18 cellular contexts compared by ENCODE assay signal in genomic region chr2:225100269-225100668, GRCh38. TPM values are rescaled to one million over a fixed set of nuclear protein-coding genes. Genes with fewer than 3 reads are reported as not detected.
DNase-seq lines count a peak whose midpoint lies in the region; ATAC-seq and TF ChIP-seq lines count a peak whose summit lies in the region.
"Had no signal": no experiment of that assay in that cellular context is flagged by ENCODE, and none has a peak within 500 bp of the region (broad histone marks: within the 10 kb centered on the region; RNA-seq: fewer than 3 reads in every experiment).

No MANE protein-coding gene starts in this region.

- intact Hi-C loops in left lung (cut with DNase I): no loop called here

- H3K9ac ChIP-seq in HUES64 (ENCODE audit: low read depth, low read length): no peak overlapping the region

- ATAC-seq in left lung (peak; percentile 80), HG03460 (IDR thresholded peaks at IDR 0.05; ENCODE audit: unreplicated experiment) (no peak)
- ATAC-seq: activated naive CD4-positive, alpha-beta T cell treated with anti-CD3 and anti-CD28 coated beads, Interleukin-2, amount 50 U/mL, for 72 hours; left ventricle myocardium superior; right cardiac atrium; T-helper 17 cell had no signal

- H3K27me3 ChIP-seq in AG04450 (ENCODE audit: control insufficient read depth, insufficient read depth, low read length): no peaks in the 10 kb centered on the region
- H3K27me3 ChIP-seq in HUES64 (ENCODE audit: insufficient read depth, low read length): no peaks in the 10 kb centered on the region
- no peaks in the 10 kb centered on the region for H3K27me3 ChIP-seq in brain microvascular endothelial cell (replicated peaks)
- H3K27me3 ChIP-seq in left lung: no peaks in the 10 kb centered on the region
- H3K27me3 ChIP-seq: Peyer's patch, thyroid gland had no signal

- H3K27ac ChIP-seq in AG04450 (ENCODE audit: low read depth, low read length) (peak overlapping the region; percentile 96), HUES64 (ENCODE audit: low read depth, low read length) (peak overlapping the region; percentile 13; the same call in 1 of the 2 replicates), brain microvascular endothelial cell (peak overlapping the region; percentile 98), left lung (no peak overlapping the region)
- H3K27ac ChIP-seq: Peyer's patch, thyroid gland had no signal

- no peak for DNase-seq in AG04450 (ENCODE audit: low read depth, low spot score)
- peak; percentile 57 for DNase-seq in brain microvascular endothelial cell
- no peak for DNase-seq in left lung
- DNase-seq in DMS79 (lab: John Stamatoyannopoulos, UW): no peak
- DNase-seq in NCI-H2029 treated with DMSO at 0.1 percent for 48 hours (lab: John Stamatoyannopoulos, UW): no peak
- no peak for DNase-seq in activated naive CD4-positive, alpha-beta T cell treated with Interleukin-2 at 50 U/mL for 16 hours
- DNase-seq: activated CD4-positive, alpha-beta T cell treated with anti-CD3 and anti-CD28 coated beads for 36 hours; left ventricle myocardium superior; NCI-H1694; NCI-H526; Peyer's patch; right cardiac atrium; stimulated activated CD8-positive, alpha-beta memory T cell treated with anti-CD3 and anti-CD28 coated beads, Interleukin-4, amount 100 ng/mL, for 48 hours; T-helper 17 cell; thyroid gland had no signal

- H3K36me3 ChIP-seq in HUES64 (ENCODE audit: insufficient read depth, low read length): no peaks in the 10 kb centered on the region
- no peaks in the 10 kb centered on the region for H3K36me3 ChIP-seq in brain microvascular endothelial cell (replicated peaks)
- H3K36me3 ChIP-seq in left lung: no peaks in the 10 kb centered on the region
- H3K36me3 ChIP-seq: Peyer's patch, thyroid gland had no signal

- CTCF ChIA-PET in AG04450 (lab: Charles Lee): interaction anchor here (0.6 to 1.6 kb wide), 2 partner anchors 22 to 96 kb away, joined by 3 to 4 read pairs; no protein-coding TSS in a partner anchor

- 94% methylated on average over 1 of the region's 1 CpG for WGBS in HUES64

- H3K4me1 ChIP-seq in HUES64 (ENCODE audit: insufficient read depth, low read length) (peaks cover 19% of the 10 kb centered on the region), left lung (no peaks in the 10 kb centered on the region)
- H3K4me1 ChIP-seq: Peyer's patch, thyroid gland had no signal

- in situ Hi-C loops in brain microvascular endothelial cell (cut with HindIII; ENCODE audit: low pct_ligation_motif_present, low sequenced_read_pairs): no loop called here

- POLR2A ChIA-PET in AG04450 (lab: Yijun Ruan, JAX): interaction anchor here (0.8 kb wide), 1 partner anchor 9 kb away, joined by 3 read pairs; no protein-coding TSS in a partner anchor

- TF ChIP-seq CTCF in AG04450 (IDR thresholded peaks at IDR 0.05; ENCODE audit: low read depth, low read length): no peak
- no peak for TF ChIP-seq CTCF in brain microvascular endothelial cell (IDR thresholded peaks at IDR 0.05; ENCODE audit: low read depth, low read length, missing control alignments)
- TF ChIP-seq CTCF in left lung (IDR thresholded peaks at IDR 0.05): no peak

- no peaks in the 10 kb centered on the region for H3K9me3 ChIP-seq in AG04450 (ENCODE audit: control insufficient read depth, insufficient read depth, low read length)
- H3K9me3 ChIP-seq in HUES64 (ENCODE audit: insufficient read depth, low read depth, low read length): no peaks in the 10 kb centered on the region
- H3K9me3 ChIP-seq in left lung: no peaks in the 10 kb centered on the region
- H3K9me3 ChIP-seq: Peyer's patch, thyroid gland had no signal

- H3K4me3 ChIP-seq in AG04450 (ENCODE audit: low read depth, low read length): no peak overlapping the region
- no peak overlapping the region for H3K4me3 ChIP-seq in HUES64 (ENCODE audit: low read length)
- H3K4me3 ChIP-seq in brain microvascular endothelial cell (ENCODE audit: low read depth, low read length): no peak overlapping the region
- H3K4me3 ChIP-seq in left lung: no peak overlapping the region
- H3K4me3 ChIP-seq: Peyer's patch, thyroid gland had no signal

RNA-seq across cellular contexts. Expression of gene DOCK10, which starts 58.0 kb away (rescaled TPM):
- 53.0 and 54.7 TPM in 2 replicates for polyA plus RNA-seq in AG04450 (2011; rRNA removed)
- polyA minus RNA-seq in AG04450 (2011; rRNA and poly(A)+ RNA removed): 113 and 119 TPM in 2 replicates
- polyA plus RNA-seq in HUES64 (2013, experiment 1 of 2): 2.2 TPM
- 2.4 TPM for polyA plus RNA-seq in HUES64 (2013, experiment 2 of 2)
- 10 to 100 TPM; 17.8 to 47.4 TPM for total RNA-seq in left lung

Comparison
In these comparisons a context has a peak if more than half of its experiments do, and no peak if none do; other contexts are left out.
1. H3K27ac ChIP-seq: peak in AG04450 (single experiment), HUES64 (single experiment) and brain microvascular endothelial cell (single experiment); none in left lung (0 of 2).